Comparison of ENCODE assay signal across 1 cellular context in genomic region chr3:193842029-193842782, GRCh38.
TF ChIP-seq lines count a peak whose summit lies in the region.

No MANE protein-coding gene starts in this region.

TF ChIP-seq in K562, 482 proteins besides CTCF, POLR2A, EP300 and RAD21 (continued from another document and continues in another):
- TF ChIP-seq ZNF639 (CRISPR knock-in tag; conservative IDR thresholded peaks at IDR 0.05 in 1 of 2, IDR thresholded peaks at IDR 0.05 in 1 of 2) (peak in 1 of 2 experiments; percentile 47; a peak in 1 of 4 replicates), PRDM10 (IDR thresholded peaks at IDR 0.05; ENCODE audit: partially characterized antibody) (no peak), TEAD4 (IDR thresholded peaks at IDR 0.05; ENCODE audit: low read length) (no peak), TEAD4 (CRISPR knock-in tag; IDR thresholded peaks at IDR 0.05; ENCODE audit: borderline replicate concordance) (no peak), PCBP2 (IDR thresholded peaks at IDR 0.05; ENCODE audit: low read depth, low read length, poor library complexity, severe bottlenecking) (no peak), NCOA1 (IDR thresholded peaks at IDR 0.05; ENCODE audit: low read depth) (no peak), ZNF785 (CRISPR knock-in tag; IDR thresholded peaks at IDR 0.05) (no peak), HEY1 (CRISPR knock-in tag; IDR thresholded peaks at IDR 0.05; ENCODE audit: borderline replicate concordance) (no peak), NFIX (CRISPR knock-in tag; IDR thresholded peaks at IDR 0.05; ENCODE audit: low read depth) (no peak), SREBF1 (IDR thresholded peaks at IDR 0.05; ENCODE audit: borderline replicate concordance, low read depth, low read length) (no peak), EZH2 (IDR thresholded peaks at IDR 0.05; ENCODE audit: borderline replicate concordance, low read depth, low read length) (no peak), U2AF1 (optimal IDR thresholded peaks at IDR 0.05; ENCODE audit: low read depth, low read length) (no peak), FUS (optimal IDR thresholded peaks at IDR 0.05; ENCODE audit: low read depth, low read length) (no peak), USF2 (CRISPR knock-in tag; IDR thresholded peaks at IDR 0.05) (no peak), ZNF695 (CRISPR knock-in tag; IDR thresholded peaks at IDR 0.05) (no peak), DMBX1 (CRISPR knock-in tag; IDR thresholded peaks at IDR 0.05; ENCODE audit: borderline replicate concordance) (no peak), ARID3B (CRISPR knock-in tag; IDR thresholded peaks at IDR 0.05; ENCODE audit: borderline replicate concordance) (no peak), ZNF561 (CRISPR knock-in tag; conservative IDR thresholded peaks at IDR 0.05) (no peak), ZNF717 (CRISPR knock-in tag; IDR thresholded peaks at IDR 0.05) (no peak), ZFPM2 (CRISPR knock-in tag; IDR thresholded peaks at IDR 0.05) (no peak), ZNF3 (CRISPR knock-in tag; IDR thresholded peaks at IDR 0.05) (no peak), TCF15 (CRISPR knock-in tag; IDR thresholded peaks at IDR 0.05) (0 out of 2 replicates have a peak, but pooled peaks have one; percentile 28), ESRRB (CRISPR knock-in tag; IDR thresholded peaks at IDR 0.05; ENCODE audit: borderline replicate concordance) (no peak), MLLT1 (IDR thresholded peaks at IDR 0.05) (no peak), PREB (CRISPR knock-in tag; IDR thresholded peaks at IDR 0.05) (no peak), SIX5 (IDR thresholded peaks at IDR 0.05; ENCODE audit: borderline replicate concordance in 1 of 2, insufficient read depth in 1 of 2, low read depth in 1 of 2, low read length in 2 of 2) (no peak), ZNF778 (CRISPR knock-in tag; IDR thresholded peaks at IDR 0.05) (no peak), ZNF444 (CRISPR knock-in tag; IDR thresholded peaks at IDR 0.05) (no peak), STAT5A (IDR thresholded peaks at IDR 0.05; ENCODE audit: borderline replicate concordance, low read length) (no peak), ZNF77 (CRISPR knock-in tag; IDR thresholded peaks at IDR 0.05) (no peak), MYNN (IDR thresholded peaks at IDR 0.05) (no peak), MYNN (CRISPR knock-in tag; IDR thresholded peaks at IDR 0.05) (no peak), FOXM1 (IDR thresholded peaks at IDR 0.05; ENCODE audit: low read depth) (no peak), FOXM1 (CRISPR knock-in tag; IDR thresholded peaks at IDR 0.05; ENCODE audit: low read depth) (no peak), BRD9 (IDR thresholded peaks at IDR 0.05; ENCODE audit: low read depth, partially characterized antibody) (no peak), CREB1 (IDR thresholded peaks at IDR 0.05) (no peak), CREB1 (CRISPR knock-in tag; IDR thresholded peaks at IDR 0.05) (no peak; the same call in 1 of the 2 replicates), NFXL1 (CRISPR knock-in tag; IDR thresholded peaks at IDR 0.05) (no peak), PHF8 (IDR thresholded peaks at IDR 0.05; ENCODE audit: borderline replicate concordance, low read length) (peak; percentile 27; the same call in 1 of the 2 replicates), HNRNPK (IDR thresholded peaks at IDR 0.05; ENCODE audit: low read depth, low read length, poor library complexity, severe bottlenecking) (no peak), PURB (CRISPR knock-in tag; IDR thresholded peaks at IDR 0.05; ENCODE audit: low read depth) (no peak), NFIC (IDR thresholded peaks at IDR 0.05) (no peak), ZNF165 (CRISPR knock-in tag; IDR thresholded peaks at IDR 0.05; ENCODE audit: borderline replicate concordance) (peak; percentile 55; the same call in 1 of the 2 replicates), ETS1 (conservative IDR thresholded peaks at IDR 0.05; ENCODE audit: control insufficient read depth, low read depth, low read length) (no peak), LARP7 (IDR thresholded peaks at IDR 0.05) (no peak), ZNF134 (CRISPR knock-in tag; conservative IDR thresholded peaks at IDR 0.05) (no peak), BRCA1 (IDR thresholded peaks at IDR 0.05) (no peak), BRCA1 (CRISPR knock-in tag; IDR thresholded peaks at IDR 0.05) (no peak), IRF1 (CRISPR knock-in tag; IDR thresholded peaks at IDR 0.05; ENCODE audit: borderline replicate concordance) (no peak), BCOR (IDR thresholded peaks at IDR 0.05) (no peak), ELF1 (tag; IDR thresholded peaks at IDR 0.05) (peak; percentile 61), KDM5B (IDR thresholded peaks at IDR 0.05; ENCODE audit: insufficient replicate concordance, low read depth, low read length) (peak; percentile 71), KLF13 (tag; IDR thresholded peaks at IDR 0.05; ENCODE audit: borderline replicate concordance, low read depth) (no peak), TRIM24 (IDR thresholded peaks at IDR 0.05) (no peak), ARID1B (IDR thresholded peaks at IDR 0.05) (no peak), NONO (IDR thresholded peaks at IDR 0.05; ENCODE audit: low read depth in 2 of 2, low read length in 1 of 2) (no peak), ZNF655 (CRISPR knock-in tag; IDR thresholded peaks at IDR 0.05) (no peak), USF1 (CRISPR knock-in tag; IDR thresholded peaks at IDR 0.05) (no peak), NFRKB (IDR thresholded peaks at IDR 0.05; ENCODE audit: low read depth) (peak; percentile 62)
